1 cellular context compared by ENCODE assay signal in genomic region chr6:38554700-38555413, GRCh38.
TF ChIP-seq lines count a peak whose summit lies in the region.

No MANE protein-coding gene starts in this region.

TF ChIP-seq in SK-N-SH treated with all-trans-retinoic acid at 6 μM for 48 hours, 23 proteins besides CTCF, POLR2A, EP300 and RAD21 (continued from another document):
- no peak for TF ChIP-seq TSHZ2 (CRISPR knock-in tag; IDR thresholded peaks at IDR 0.05)
- TF ChIP-seq TOX (CRISPR knock-in tag; IDR thresholded peaks at IDR 0.05; ENCODE audit: borderline replicate concordance): no peak
- no peak for TF ChIP-seq PATZ1 (CRISPR knock-in tag; IDR thresholded peaks at IDR 0.05; ENCODE audit: borderline replicate concordance)
- no peak for TF ChIP-seq BACH2 (CRISPR knock-in tag; IDR thresholded peaks at IDR 0.05; ENCODE audit: borderline replicate concordance)
- no peak for TF ChIP-seq OSR1 (CRISPR knock-in tag; IDR thresholded peaks at IDR 0.05)
- no peak for TF ChIP-seq RARB (CRISPR knock-in tag; IDR thresholded peaks at IDR 0.05)
- TF ChIP-seq CSRNP3 (CRISPR knock-in tag; IDR thresholded peaks at IDR 0.05): no peak
- no peak for TF ChIP-seq SNAI2 (CRISPR knock-in tag; IDR thresholded peaks at IDR 0.05)
